ENCODE assay signal across 23 cellular contexts in genomic region chr18:73638709-73639108, GRCh38.
DNase-seq lines count a peak whose midpoint lies in the region; ATAC-seq and TF ChIP-seq lines count a peak whose summit lies in the region.
"Had no signal": no experiment of that assay in that cellular context is flagged by ENCODE, and none has a peak within 500 bp of the region (broad histone marks: within the 10 kb centered on the region; RNA-seq: fewer than 3 reads in every experiment).

No MANE protein-coding gene starts in this region.

- POLR2A ChIA-PET in BJ (lab: Charles Lee): no interaction called here

- H3K4me3 ChIP-seq in BJ (ENCODE audit: low read depth, low read length) (no peak overlapping the region), astrocyte of the spinal cord (ENCODE audit: low read depth, low read length) (no peak overlapping the region), foreskin fibroblast (ENCODE audit: low read depth in 1 of 2, low read length in 2 of 2) (no peak overlapping the region)
- H3K4me3 ChIP-seq: BLaER1 treated with 17β-estradiol and CSF1 and Interleukin-3, amounts not matched to agents 10 nM and 100 nM; MG63; right atrium auricular region had no signal

- H3K27me3 ChIP-seq in BJ (ENCODE audit: control insufficient read depth, insufficient read depth, low read length): no peaks in the 10 kb centered on the region
- H3K27me3 ChIP-seq: BLaER1 treated with 17β-estradiol and CSF1 and Interleukin-3, amounts not matched to agents 10 nM and 100 nM; MG63; right atrium auricular region had no signal

- DNase-seq in BJ (ENCODE audit: low read depth) (peak; percentile 19), M059J (ENCODE audit: low read depth) (peak; percentile 51), astrocyte of the spinal cord (ENCODE audit: low read depth, low spot score) (peak; percentile 61), foreskin fibroblast (peak; percentile 33 to 54), activated T-cell treated with anti-CD3 and anti-CD28 coated beads for 4 hours (no peak), substantia nigra (lab: John Stamatoyannopoulos, UW) (no peak), COLO668 (lab: John Stamatoyannopoulos, UW; ENCODE audit: unreplicated experiment) (no peak)
- DNase-seq: activated naive CD4-positive, alpha-beta T cell; activated T-cell treated with anti-CD3 and anti-CD28 coated beads, Interleukin-2, amount 50 U/mL, for 1 hour; aorta; endodermal cell; foreskin melanocyte; GDM1; hippocampal formation; MG63; NCI-H1417 treated with DMSO at 0.1 percent for 48 hours; NCI-H510A treated with DMSO at 0.1 percent for 48 hours; SHP77 treated with DMSO at 0.1 percent for 48 hours; T-helper 17 cell had no signal

- in situ Hi-C loops in astrocyte of the spinal cord (cut with HindIII; ENCODE audit: low sequenced_read_pairs): no loop called here

- H3K36me3 ChIP-seq in BJ (ENCODE audit: control insufficient read depth, insufficient read depth, low read length): no peaks in the 10 kb centered on the region
- H3K36me3 ChIP-seq: BLaER1 treated with 17β-estradiol and CSF1 and Interleukin-3, amounts not matched to agents 10 nM and 100 nM; MG63; right atrium auricular region had no signal

- CTCF ChIA-PET in BJ (lab: Yijun Ruan, JAX): no interaction called here

- no peak for TF ChIP-seq CTCF in BJ (IDR thresholded peaks at IDR 0.05; ENCODE audit: insufficient read depth, low read depth, low read length)
- TF ChIP-seq CTCF in astrocyte of the spinal cord (IDR thresholded peaks at IDR 0.05; ENCODE audit: low read depth, low read length): no peak
- TF ChIP-seq CTCF in foreskin fibroblast (IDR thresholded peaks at IDR 0.05; ENCODE audit: low read depth, low read length): no peak

- no peak for ATAC-seq in GM21528 (IDR thresholded peaks at IDR 0.05; ENCODE audit: low FRiP score, unreplicated experiment)
- ATAC-seq: T-helper 17 cell had no signal

- H3K27ac ChIP-seq in substantia nigra (ENCODE audit: low read depth, low read length, poor library complexity, severe bottlenecking): no peak overlapping the region
- H3K27ac ChIP-seq: BLaER1 treated with 17β-estradiol and CSF1 and Interleukin-3, amounts not matched to agents 10 nM and 100 nM; right atrium auricular region; VCaP had no signal

Comparison
In these comparisons a context has a peak if more than half of its experiments do, and no peak if none do; other contexts are left out.
1. DNase-seq: peak in BJ (single experiment), M059J (single experiment), astrocyte of the spinal cord (single experiment) and foreskin fibroblast (2 of 2); none in activated T-cell treated with anti-CD3 and anti-CD28 coated beads for 4 hours (single experiment), substantia nigra (0 of 49) and COLO668 (single experiment).